ENCODE assay signal across 11 cellular contexts in genomic region chr6:28810655-28811053, GRCh38.
DNase-seq lines count a peak whose midpoint lies in the region; ATAC-seq and TF ChIP-seq lines count a peak whose summit lies in the region.
"Had no signal": no experiment of that assay in that cellular context is flagged by ENCODE, and none has a peak within 500 bp of the region (broad histone marks: within the 10 kb centered on the region; RNA-seq: fewer than 3 reads in every experiment).

No MANE protein-coding gene starts in this region.

- no peak overlapping the region for H3K9ac ChIP-seq in skeletal muscle satellite cell (ENCODE audit: low read depth, low read length)

- H3K36me3 Mint-ChIP-seq in activated naive CD8-positive, alpha-beta T cell treated with anti-CD3 and anti-CD28 coated beads, Interleukin-2, amount 10 ng/mL, durations not matched to agents 7 days and 5 days: peaks cover 12% of the 10 kb centered on the region
- H3K36me3 Mint-ChIP-seq in activated naive CD8-positive, alpha-beta T cell treated with anti-CD3 and anti-CD28 coated beads for 36 hours: peaks cover 14% of the 10 kb centered on the region

- POLR2A ChIA-PET in activated naive CD8-positive, alpha-beta T cell treated with anti-CD3 and anti-CD28 coated beads, Interleukin-2, amount 10 ng/mL, durations not matched to agents 7 days and 5 days (lab: Charles Lee): interaction anchor here (0.6 kb wide), 1 partner anchor 112 kb away, joined by 3 read pairs; no protein-coding TSS in a partner anchor

- H3K4me3 ChIP-seq in fibroblast of mammary gland (ENCODE audit: control insufficient read depth, low read depth, low read length): peak overlapping the region; percentile 54
- H3K4me3 ChIP-seq in skeletal muscle satellite cell (ENCODE audit: low read length): peak overlapping the region; percentile 63

- H3K9me3 ChIP-seq in skeletal muscle satellite cell (replicated peaks; ENCODE audit: low read length): no peaks in the 10 kb centered on the region

- H3K9me3 Mint-ChIP-seq in activated naive CD8-positive, alpha-beta T cell treated with anti-CD3 and anti-CD28 coated beads, Interleukin-2, amount 10 ng/mL, durations not matched to agents 7 days and 5 days: peaks cover 17% of the 10 kb centered on the region
- H3K9me3 Mint-ChIP-seq in activated naive CD8-positive, alpha-beta T cell treated with anti-CD3 and anti-CD28 coated beads for 36 hours: peaks cover 29% of the 10 kb centered on the region

- peak overlapping the region; percentile 34 for H3K27ac Mint-ChIP-seq in activated naive CD8-positive, alpha-beta T cell treated with anti-CD3 and anti-CD28 coated beads, Interleukin-2, amount 10 ng/mL, durations not matched to agents 7 days and 5 days
- H3K27ac Mint-ChIP-seq in activated naive CD8-positive, alpha-beta T cell treated with anti-CD3 and anti-CD28 coated beads for 36 hours: no peak overlapping the region

- peaks cover 59% of the 10 kb centered on the region for H3K27me3 ChIP-seq in skeletal muscle satellite cell (ENCODE audit: control insufficient read depth, insufficient read depth, low read length)

- H3K4me2 ChIP-seq in skeletal muscle satellite cell (ENCODE audit: low read length): peak overlapping the region; percentile 80

- peaks cover 24% of the 10 kb centered on the region for H3K4me1 Mint-ChIP-seq in activated naive CD8-positive, alpha-beta T cell treated with anti-CD3 and anti-CD28 coated beads, Interleukin-2, amount 10 ng/mL, durations not matched to agents 7 days and 5 days
- peaks cover 27% of the 10 kb centered on the region for H3K4me1 Mint-ChIP-seq in activated naive CD8-positive, alpha-beta T cell treated with anti-CD3 and anti-CD28 coated beads for 36 hours

- no peak for DNase-seq in activated naive CD8-positive, alpha-beta T cell treated with anti-CD3 and anti-CD28 coated beads, Interleukin-2, amount 10 ng/mL, durations not matched to agents 7 days and 5 days
- DNase-seq in activated naive CD8-positive, alpha-beta T cell treated with anti-CD3 and anti-CD28 coated beads for 36 hours: no peak
- peak; percentile 58 for DNase-seq in OCI-M1 (lab: John Stamatoyannopoulos, UW)
- DNase-seq in fibroblast of mammary gland (ENCODE audit: low read depth): no peak
- DNase-seq: activated CD8-positive, alpha-beta memory T cell treated with anti-CD3 and anti-CD28 coated beads for 24 hours; NCI-H2171; SHP77 treated with DMSO at 0.1 percent for 48 hours had no signal

- TF ChIP-seq CTCF in fibroblast of mammary gland (conservative IDR thresholded peaks at IDR 0.05; ENCODE audit: control insufficient read depth, insufficient read depth, low read depth, low read length): no peak

- no peak for ATAC-seq in activated naive CD8-positive, alpha-beta T cell treated with anti-CD3 and anti-CD28 coated beads, Interleukin-2, amount 10 ng/mL, durations not matched to agents 7 days and 5 days (ENCODE audit: low read depth)
- no peak for ATAC-seq in HG02885 (IDR thresholded peaks at IDR 0.05; ENCODE audit: poor library complexity, unreplicated experiment)
- no peak for ATAC-seq in GM21360 (IDR thresholded peaks at IDR 0.05; ENCODE audit: unreplicated experiment)
- ATAC-seq in GM21367 (IDR thresholded peaks at IDR 0.05; ENCODE audit: unreplicated experiment): no peak

- no peaks in the 10 kb centered on the region for H3K36me3 ChIP-seq in skeletal muscle satellite cell (ENCODE audit: insufficient read depth, low read length)

- peaks cover 95% of the 10 kb centered on the region for H3K27me3 Mint-ChIP-seq in activated naive CD8-positive, alpha-beta T cell treated with anti-CD3 and anti-CD28 coated beads, Interleukin-2, amount 10 ng/mL, durations not matched to agents 7 days and 5 days
- H3K27me3 Mint-ChIP-seq in activated naive CD8-positive, alpha-beta T cell treated with anti-CD3 and anti-CD28 coated beads for 36 hours: peaks cover 100% of the 10 kb centered on the region

- H3K4me1 ChIP-seq in skeletal muscle satellite cell (ENCODE audit: control insufficient read depth, insufficient read depth, low read length): peaks cover 4% of the 10 kb centered on the region

- peak overlapping the region; percentile 5 for H3K4me3 Mint-ChIP-seq in activated naive CD8-positive, alpha-beta T cell treated with anti-CD3 and anti-CD28 coated beads, Interleukin-2, amount 10 ng/mL, durations not matched to agents 7 days and 5 days
- H3K4me3 Mint-ChIP-seq in activated naive CD8-positive, alpha-beta T cell treated with anti-CD3 and anti-CD28 coated beads for 36 hours: no peak overlapping the region
